In the genomic region with DNA sequence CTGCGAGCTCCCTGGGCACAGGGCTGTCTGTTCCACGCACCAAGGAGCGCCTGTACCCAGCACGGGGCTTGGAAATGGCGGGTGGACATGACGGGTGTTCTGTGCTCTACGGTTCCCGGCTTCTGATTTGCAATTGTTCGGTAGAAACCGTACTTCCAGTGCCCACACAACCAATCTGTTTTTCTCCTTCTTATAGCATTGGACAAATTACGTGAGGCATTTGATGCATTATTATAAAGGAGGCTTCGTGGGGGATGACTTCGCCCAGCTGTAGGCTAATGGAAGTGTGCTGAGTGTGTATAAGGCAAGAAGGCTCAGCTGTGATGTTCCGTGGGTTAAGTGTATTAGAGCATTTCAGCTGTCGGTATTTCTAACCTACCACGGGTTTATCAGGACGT, we compare ENCODE assay signal across 14 cellular contexts. TPM values are rescaled to one million over a fixed set of nuclear protein-coding genes. Genes with fewer than 3 reads are reported as not detected.
DNase-seq lines count a peak whose midpoint lies in the region; ATAC-seq and TF ChIP-seq lines count a peak whose summit lies in the region.
"Had no signal": no experiment of that assay in that cellular context is flagged by ENCODE, and none has a peak within 500 bp of the region (broad histone marks: within the 10 kb centered on the region; RNA-seq: fewer than 3 reads in every experiment).

No MANE protein-coding gene starts in this region.

- BruUV-seq in IMR-90 (replicated peaks; lab: Mats Ljungman, UMichigan) (no TSS peak), mammary epithelial cell (replicated peaks; lab: Mats Ljungman, UMichigan) (TSS peak; percentile 17), PC-9 (replicated peaks; lab: Mats Ljungman, UMichigan) (no TSS peak)

- no peak for TF ChIP-seq RAD21 in IMR-90 (IDR thresholded peaks at IDR 0.05; ENCODE audit: low read length)

- H3K56ac ChIP-seq in IMR-90 (ENCODE audit: extremely low read depth, insufficient read depth, low read length) (no peak overlapping the region), mesendoderm (ENCODE audit: low read length) (no peak overlapping the region)

- H3K27me3 ChIP-seq in IMR-90 (ENCODE audit: control insufficient read depth, insufficient read depth, low read length): no peaks in the 10 kb centered on the region
- no peaks in the 10 kb centered on the region for H3K27me3 ChIP-seq in mammary epithelial cell (ENCODE audit: insufficient read depth, low read length)
- H3K27me3 ChIP-seq in mesendoderm (ENCODE audit: insufficient read depth, low read length, poor library complexity): no peaks in the 10 kb centered on the region
- H3K27me3 ChIP-seq in testis: no peaks in the 10 kb centered on the region
- H3K27me3 ChIP-seq in PC-9 (ENCODE audit: insufficient read depth, low read depth): no peaks in the 10 kb centered on the region
- H3K27me3 ChIP-seq: brain microvascular endothelial cell had no signal

- H2AFZ ChIP-seq in IMR-90 (replicated peaks; ENCODE audit: low read length, poor library complexity) (no peak overlapping the region), mammary epithelial cell (ENCODE audit: low read depth, low read length) (no peak overlapping the region), PC-9 (no peak overlapping the region)

- no peak overlapping the region for H3K14ac ChIP-seq in IMR-90 (replicated peaks; ENCODE audit: low read depth, low read length)

- dilution Hi-C loops in IMR-90 (cut with HindIII; ENCODE audit: low sequenced_read_pairs, unreplicated experiment): loop anchor here (25.0 kb wide), 1 partner anchor 90 kb away; no protein-coding TSS in a partner anchor
- dilution Hi-C loops in mammary epithelial cell (cut with HindIII; ENCODE audit: low sequenced_read_pairs): no loop called here

- no peak overlapping the region for H2BK5ac ChIP-seq in IMR-90 (ENCODE audit: low read depth, low read length, poor library complexity, severe bottlenecking)
- no peak overlapping the region for H2BK5ac ChIP-seq in mesendoderm (ENCODE audit: low read length)

- H3F3A ChIP-seq in PC-9 (ENCODE audit: insufficient read depth, low read depth): peaks cover 15% of the 10 kb centered on the region; the same call in 1 of the 2 replicates

- H3K4me3 ChIP-seq in IMR-90 (ENCODE audit: insufficient read depth, low read depth, low read length) (no peak overlapping the region), mammary epithelial cell (replicated peaks in 1 of 3; ENCODE audit: insufficient read depth in 1 of 3, low read depth in 2 of 3, low read length in 3 of 3) (no peak overlapping the region), mesendoderm (ENCODE audit: low read length) (no peak overlapping the region), testis (no peak overlapping the region), PC-9 (no peak overlapping the region)

- POLR2A ChIA-PET in IMR-90 (lab: Charles Lee; ENCODE audit: unreplicated experiment) (no interaction called here), PC-9 (lab: Charles Lee; ENCODE audit: unreplicated experiment) (no interaction called here)

- peak overlapping the region; percentile 17 for H2AK9ac ChIP-seq in IMR-90 (replicated peaks; ENCODE audit: low read depth, low read length, poor library complexity)

- TF ChIP-seq POLR2A in IMR-90 (IDR thresholded peaks at IDR 0.05; ENCODE audit: low read depth, low read length): no peak
- no peak for TF ChIP-seq POLR2A in testis (IDR thresholded peaks at IDR 0.05)

- H2BK15ac ChIP-seq in IMR-90 (ENCODE audit: low read depth, low read length) (peak overlapping the region; percentile 37; the same call in 1 of the 3 replicates), mesendoderm (replicated peaks; ENCODE audit: low read depth) (no peak overlapping the region)

- no peak overlapping the region for H4K91ac ChIP-seq in IMR-90 (ENCODE audit: insufficient read depth, low read depth, low read length)

- peaks cover 14% of the 10 kb centered on the region for H3K9me1 ChIP-seq in IMR-90 (ENCODE audit: insufficient read depth, low read length)

- H4K20me1 ChIP-seq in IMR-90 (ENCODE audit: insufficient read depth, low read length) (peaks cover 2% of the 10 kb centered on the region; the same call in 1 of the 2 replicates), mammary epithelial cell (ENCODE audit: insufficient read depth, low read length) (no peaks in the 10 kb centered on the region), PC-9 (ENCODE audit: insufficient read depth) (no peaks in the 10 kb centered on the region)

- no peaks in the 10 kb centered on the region for H3K9me2 ChIP-seq in PC-9 (ENCODE audit: insufficient read depth)

- H3K36me3 ChIP-seq in IMR-90 (ENCODE audit: control insufficient read depth, insufficient read depth, low read length): peaks cover 5% of the 10 kb centered on the region
- no peaks in the 10 kb centered on the region for H3K36me3 ChIP-seq in mammary epithelial cell (ENCODE audit: insufficient read depth, low read length)
- no peaks in the 10 kb centered on the region for H3K36me3 ChIP-seq in mesendoderm (ENCODE audit: control insufficient read depth, insufficient read depth, low read length)
- H3K36me3 ChIP-seq in testis (ENCODE audit: low read depth, missing control alignments): no peaks in the 10 kb centered on the region
- 0 out of 2 replicates have a peak, but pooled peaks cover 5% of the 10 kb centered on the region for H3K36me3 ChIP-seq in PC-9 (ENCODE audit: low read depth)

- no peak for ATAC-seq in IMR-90 (ENCODE audit: low read depth)
- ATAC-seq: activated CD8-positive, alpha-beta T cell treated with anti-CD3 and anti-CD28 coated beads, Interleukin-2, amount 10 ng/mL, durations not matched to agents 7 days and 5 days had no signal

- intact Hi-C loops in IMR-90 (cut with micrococcal nuclease) (no loop called here), mammary epithelial cell (cut with micrococcal nuclease) (no loop called here), testis (cut with DNase I; ENCODE audit: low total_unique reads) (no loop called here), posterior cingulate gyrus (cut with DNase I) (no loop called here), PC-9 (cut with micrococcal nuclease; ENCODE audit: unreplicated experiment) (no loop called here)

- H3K4me1 ChIP-seq in IMR-90 (ENCODE audit: control insufficient read depth, insufficient read depth, low read length) (peaks cover 30% of the 10 kb centered on the region), mammary epithelial cell (ENCODE audit: insufficient read depth, low read length) (peaks cover 57% of the 10 kb centered on the region), mesendoderm (ENCODE audit: control insufficient read depth, low read depth, low read length) (no peaks in the 10 kb centered on the region), testis (peaks cover 68% of the 10 kb centered on the region), PC-9 (replicated peaks; ENCODE audit: insufficient read depth) (peaks cover 18% of the 10 kb centered on the region)

- H3K4ac ChIP-seq in IMR-90 (ENCODE audit: low read depth, low read length): no peak overlapping the region
- H3K4ac ChIP-seq in mesendoderm (ENCODE audit: low read depth, low read length): peak overlapping the region; percentile 74

- TF ChIP-seq CTCF in IMR-90 (conservative IDR thresholded peaks at IDR 0.05; ENCODE audit: low read depth, low read length): no peak
- no peak for TF ChIP-seq CTCF in mammary epithelial cell (conservative IDR thresholded peaks at IDR 0.05 in 1 of 2, IDR thresholded peaks at IDR 0.05 in 1 of 2; ENCODE audit: extremely low read depth in 1 of 2, insufficient read depth in 1 of 2, low read depth in 1 of 2, low read length in 2 of 2)
- no peak for TF ChIP-seq CTCF in testis (IDR thresholded peaks at IDR 0.05)
- TF ChIP-seq CTCF in PC-9 (conservative IDR thresholded peaks at IDR 0.05): no peak
- TF ChIP-seq CTCF in GM13976 (IDR thresholded peaks at IDR 0.05; ENCODE audit: borderline replicate concordance, control extremely low read depth, extremely low read depth, insufficient read depth, missing control alignments): no peak

- H3K4me2 ChIP-seq in IMR-90 (ENCODE audit: low read depth, low read length) (no peak overlapping the region), mammary epithelial cell (ENCODE audit: insufficient read depth, low read depth, low read length) (peak overlapping the region; percentile 86), mesendoderm (ENCODE audit: low read length) (no peak overlapping the region), PC-9 (no peak overlapping the region)

- H3K9me3 ChIP-seq in IMR-90 (ENCODE audit: control insufficient read depth, insufficient read depth, low read length) (no peaks in the 10 kb centered on the region), mammary epithelial cell (replicated peaks; ENCODE audit: insufficient read depth, low read length) (no peaks in the 10 kb centered on the region), testis (no peaks in the 10 kb centered on the region), PC-9 (ENCODE audit: insufficient read depth, low read depth) (no peaks in the 10 kb centered on the region)

- in situ Hi-C loops in IMR-90 (cut with MboI; ENCODE audit: low sequenced_read_pairs) (loop anchor here (25.0 kb wide), 1 partner anchor 365 kb away; no protein-coding TSS in a partner anchor), mammary epithelial cell (cut with MboI; ENCODE audit: low sequenced_read_pairs in 2 of 2) (loop anchor here in 1 of 2 donors (25.0 kb wide), 1 partner anchor 235 kb away; no protein-coding TSS in a partner anchor), GM13976 (cut with MboI; ENCODE audit: low sequenced_read_pairs, unreplicated experiment) (no loop called here)

- H4K5ac ChIP-seq in IMR-90 (ENCODE audit: low read depth, low read length): no peak overlapping the region
- no peak overlapping the region for H4K5ac ChIP-seq in mesendoderm (ENCODE audit: low read length)

- H2BK120ac ChIP-seq in IMR-90 (ENCODE audit: low read depth, low read length) (no peak overlapping the region; the same call in 1 of the 2 replicates), mesendoderm (ENCODE audit: low read depth, low read length) (no peak overlapping the region)

- no peak overlapping the region for H3K23ac ChIP-seq in IMR-90 (ENCODE audit: low read depth, low read length)
- H3K23ac ChIP-seq in mesendoderm (ENCODE audit: low read length): no peak overlapping the region

- no peak overlapping the region for H3K27ac ChIP-seq in IMR-90 (ENCODE audit: insufficient read depth, low read length)
- peak overlapping the region; percentile 78 for H3K27ac ChIP-seq in mammary epithelial cell (ENCODE audit: insufficient read depth, low read depth, low read length)
- peak overlapping the region; percentile 36 for H3K27ac ChIP-seq in mesendoderm (ENCODE audit: low read depth, low read length)
- peak overlapping the region; percentile 32 to 68 for H3K27ac ChIP-seq in testis
- H3K27ac ChIP-seq in PC-9: no peak overlapping the region
- H3K27ac ChIP-seq: brain microvascular endothelial cell had no signal

- WGBS in IMR-90 (ENCODE audit: extremely low coverage in 2 of 2, insufficient read length in 1 of 2), 2 experiments: 86% methylated on average over 11 of the region's 17 CpGs; no CpG with 5 or more reads in 1 of the 2 experiments
- WGBS in mammary epithelial cell (ENCODE audit: low coverage, missing lambda C conversion rate): 57% methylated on average over 14 of the region's 17 CpGs
- no CpG with 5 or more reads among the region's 17 CpGs for WGBS in mesendoderm (ENCODE audit: extremely low coverage, insufficient coverage, low lambda C conversion rate)
- WGBS in testis, 2 donors: 84 to 87% methylated on average over 17 of the region's 17 CpGs

- 0 out of 2 replicates have a peak overlapping the region, but pooled peaks have one; percentile 44 for H2BK20ac ChIP-seq in IMR-90 (ENCODE audit: low read depth, low read length)

- H3K79me2 ChIP-seq in mammary epithelial cell (ENCODE audit: insufficient read depth, low read length): peaks cover 14% of the 10 kb centered on the region
- no peaks in the 10 kb centered on the region for H3K79me2 ChIP-seq in mesendoderm (ENCODE audit: control insufficient read depth, insufficient read depth, low read length)
- no peaks in the 10 kb centered on the region for H3K79me2 ChIP-seq in PC-9 (ENCODE audit: low read depth)

- peaks cover 5 to 21% of the 10 kb centered on the region in 2 experiments; a peak in 2 of 4 replicates for H3K79me1 ChIP-seq in IMR-90 (ENCODE audit: low read depth in 1 of 2, low read length in 2 of 2)
- H3K79me1 ChIP-seq in mesendoderm (ENCODE audit: low read length): no peaks in the 10 kb centered on the region

- H3K18ac ChIP-seq in IMR-90 (ENCODE audit: low read depth, low read length) (no peak overlapping the region), mesendoderm (ENCODE audit: low read length) (peak overlapping the region; percentile 13)

- H2AK5ac ChIP-seq in IMR-90 (ENCODE audit: low read depth, low read length) (no peak overlapping the region), mesendoderm (ENCODE audit: low read length) (no peak overlapping the region)

- CTCF ChIA-PET in IMR-90 (lab: Yijun Ruan, JAX): no interaction called here
- CTCF ChIA-PET in mammary epithelial cell (lab: Charles Lee; ENCODE audit: low non-redundant PET): interaction anchor here (0.5 kb wide), 1 partner anchor 524 kb away, joined by 3 read pairs; no protein-coding TSS in a partner anchor
- CTCF ChIA-PET in PC-9 (lab: Charles Lee): interaction anchor here (1.1 kb wide), 1 partner anchor 27 kb away, joined by 3 read pairs; no protein-coding TSS in a partner anchor

- H3K9ac ChIP-seq in IMR-90 (ENCODE audit: low read depth, low read length) (no peak overlapping the region), mammary epithelial cell (ENCODE audit: insufficient read depth, low read length) (no peak overlapping the region), mesendoderm (ENCODE audit: low read length) (no peak overlapping the region)

- H4K8ac ChIP-seq in IMR-90 (ENCODE audit: low read depth in 2 of 2, low read length in 2 of 2) (no peak overlapping the region), mesendoderm (ENCODE audit: low read depth, low read length) (no peak overlapping the region)

- DNase-seq in IMR-90: no peak
- DNase-seq in mammary epithelial cell: no peak
- DNase-seq in mesendoderm: no peak
- DNase-seq in testis: no peak
- no peak for DNase-seq in posterior cingulate gyrus
- DNase-seq in PC-9: no peak
- no peak for DNase-seq in GM13976 (ENCODE audit: low spot score)
- DNase-seq: activated CD8-positive, alpha-beta T cell treated with anti-CD3 and anti-CD28 coated beads, Interleukin-2, amount 10 ng/mL, durations not matched to agents 7 days and 5 days; activated effector memory CD4-positive, alpha-beta T cell treated with Interleukin-2 at 50 U/mL for 16 hours; brain microvascular endothelial cell; CD4-positive, alpha-beta T cell; NCI-H774 had no signal

RNA-seq across cellular contexts. Expression of a gene that starts 9.8 kb away (rescaled TPM):
- 2,710 and 3,846 TPM in 2 replicates for total RNA-seq in IMR-90 (2012; rRNA removed)
- polyA plus RNA-seq in IMR-90 (2012; rRNA removed): 4,298 and 4,766 TPM in 2 replicates
- polyA plus RNA-seq in IMR-90 (2012; cell fraction: cytosol; rRNA removed): 31,826 and 47,741 TPM in 2 replicates
- 3,277 and 3,813 TPM in 2 replicates for polyA plus RNA-seq in IMR-90 (2012; cell fraction: nucleus; rRNA removed; ENCODE audit: low replicate concordance)
- total RNA-seq in mammary epithelial cell: 1,000 to 10,000 TPM in 1 of 2 donors, 100 to 1,000 TPM in 1; 894 to 1,553 TPM
- polyA plus RNA-seq in mammary epithelial cell: 3,470 TPM
- polyA minus RNA-seq in mammary epithelial cell: 261 TPM
- polyA plus RNA-seq in mesendoderm (2013, experiment 1 of 2): 3,271 TPM
- polyA plus RNA-seq in mesendoderm (2013, experiment 2 of 2): 3,207 TPM
- total RNA-seq in testis: 1,000 to 10,000 TPM in 1 of 2 donors, 100 to 1,000 TPM in 1; 548 to 1,387 TPM
- polyA plus RNA-seq in testis (ENCODE audit: insufficient read depth, low read depth, low replicate concordance): 1,052 TPM
- 2,188 and 2,275 TPM in 2 replicates for total RNA-seq in PC-9 (2021)

RNA-seq across cellular contexts. Expression of a gene that starts 10.0 kb away (rescaled TPM):
- total RNA-seq in IMR-90 (2012; rRNA removed): 0.56 and 0.90 TPM in 2 replicates
- 7.3 and 11.4 TPM in 2 replicates for polyA plus RNA-seq in IMR-90 (2012; rRNA removed)
- 15.0 and 17.8 TPM in 2 replicates for polyA plus RNA-seq in IMR-90 (2012; cell fraction: cytosol; rRNA removed)
- 27.9 and 77.8 TPM in 2 replicates for polyA plus RNA-seq in IMR-90 (2012; cell fraction: nucleus; rRNA removed; ENCODE audit: low replicate concordance)
- total RNA-seq in mammary epithelial cell: 100 to 1,000 TPM in 1 of 2 donors, 10 to 100 TPM in 1; 71.3 to 220 TPM
- 9.7 TPM for polyA plus RNA-seq in mammary epithelial cell
- polyA minus RNA-seq in mammary epithelial cell: 19.0 TPM
- 39.1 TPM for polyA plus RNA-seq in mesendoderm (2013, experiment 1 of 2)
- polyA plus RNA-seq in mesendoderm (2013, experiment 2 of 2): 37.2 TPM
- 100 to 1,000 TPM; 121 to 144 TPM for total RNA-seq in testis
- polyA plus RNA-seq in testis (ENCODE audit: insufficient read depth, low read depth, low replicate concordance): 33.2 TPM
- total RNA-seq in PC-9 (2021): 700 and 744 TPM in 2 replicates

RNA-seq across cellular contexts. Expression of a gene that starts 30.0 kb away (rescaled TPM):
- 1.1 and 1.4 TPM in 2 replicates for total RNA-seq in IMR-90 (2012; rRNA removed)
- polyA plus RNA-seq in IMR-90 (2012; rRNA removed): 5.1 TPM in 2 replicates
- 3.6 and 4.4 TPM in 2 replicates for polyA plus RNA-seq in IMR-90 (2012; cell fraction: cytosol; rRNA removed)
- 6.7 and 6.8 TPM in 2 replicates for polyA plus RNA-seq in IMR-90 (2012; cell fraction: nucleus; rRNA removed; ENCODE audit: low replicate concordance)
- total RNA-seq in mammary epithelial cell: 1 to 10 TPM; 2.3 to 4.4 TPM
- 4.7 TPM for polyA plus RNA-seq in mammary epithelial cell
- polyA minus RNA-seq in mammary epithelial cell: 12.8 TPM
- 4.4 TPM for polyA plus RNA-seq in mesendoderm (2013, experiment 1 of 2)
- polyA plus RNA-seq in mesendoderm (2013, experiment 2 of 2): 4.3 TPM
- 10 to 100 TPM; 51.0 to 58.6 TPM for total RNA-seq in testis
- polyA plus RNA-seq in testis (ENCODE audit: insufficient read depth, low read depth, low replicate concordance): 83.0 TPM
- total RNA-seq in PC-9 (2021): 11.2 and 14.1 TPM in 2 replicates

RNA-seq across cellular contexts. Expression of a gene that starts 50.3 kb away (rescaled TPM):
- total RNA-seq in IMR-90 (2012; rRNA removed): not detected in 2 replicates
- polyA plus RNA-seq in IMR-90 (2012; rRNA removed): not detected in 2 replicates
- not detected in 2 replicates for polyA plus RNA-seq in IMR-90 (2012; cell fraction: cytosol; rRNA removed)
- not detected in 2 replicates for polyA plus RNA-seq in IMR-90 (2012; cell fraction: nucleus; rRNA removed; ENCODE audit: low replicate concordance)
- under 1 TPM in 1 of 2 donors, not detected in 1; 0.14 TPM for total RNA-seq in mammary epithelial cell
- 0.03 TPM for polyA plus RNA-seq in mammary epithelial cell
- polyA minus RNA-seq in mammary epithelial cell: not detected
- 0.31 TPM for polyA plus RNA-seq in mesendoderm (2013, experiment 1 of 2)
- polyA plus RNA-seq in mesendoderm (2013, experiment 2 of 2): 0.36 TPM
- total RNA-seq in testis: 1 to 10 TPM in 1 of 2 donors, under 1 TPM in 1; 0.81 to 1.3 TPM
- 2.8 TPM for polyA plus RNA-seq in testis (ENCODE audit: insufficient read depth, low read depth, low replicate concordance)
- total RNA-seq in PC-9 (2021): 8.7 and 14.0 TPM in 2 replicates
- total RNA-seq: activated CD8-positive, alpha-beta T cell treated with anti-CD3 and anti-CD28 coated beads, Interleukin-2, amount 10 ng/mL, durations not matched to agents 7 days and 5 days; CD4-positive, alpha-beta T cell; glomerular endothelial cell; M059J had no signal

Comparison
In these comparisons a context has a peak if more than half of its experiments do, and no peak if none do; other contexts are left out.
1. H3K27ac ChIP-seq: peak in mammary epithelial cell (single experiment), mesendoderm (single experiment) and testis (2 of 2); none in IMR-90 (single experiment) and PC-9 (single experiment).
2. RNA of a gene that starts 10.0 kb away (total RNA-seq): 700 to 744 TPM in PC-9, 71.3 to 220 TPM in mammary epithelial cell and 121 to 144 TPM in testis; 0.56 to 0.90 TPM in IMR-90; every median in the first group is over 10 times any median in the second.